In the genomic region with DNA sequence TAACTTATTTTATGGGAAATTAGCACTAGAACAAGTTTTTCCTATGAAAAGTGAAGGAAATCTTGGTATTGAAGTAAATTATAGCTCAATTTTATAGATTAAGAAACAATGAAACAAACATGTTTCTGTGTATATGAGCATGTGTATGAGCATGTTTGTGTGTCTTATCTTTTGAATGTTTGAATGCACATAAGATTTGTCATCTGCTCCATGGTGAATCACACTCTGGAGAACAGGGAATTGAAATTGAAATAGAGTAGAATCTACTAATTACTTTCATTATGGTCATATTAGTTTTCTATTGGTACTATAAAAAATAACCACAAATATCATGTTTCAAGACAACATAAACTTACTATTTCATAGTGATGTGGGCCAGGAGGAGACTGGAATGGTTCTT, we compare ENCODE assay signal across 17 cellular contexts.
DNase-seq lines count a peak whose midpoint lies in the region; ATAC-seq and TF ChIP-seq lines count a peak whose summit lies in the region.
"Had no signal": no experiment of that assay in that cellular context is flagged by ENCODE, and none has a peak within 500 bp of the region (broad histone marks: within the 10 kb centered on the region; RNA-seq: fewer than 3 reads in every experiment).

No MANE protein-coding gene starts in this region.

- in situ Hi-C loops in GM23248 (cut with MboI) = no loop called here

- POLR2A ChIA-PET in PC-3 (lab: Charles Lee; ENCODE audit: unreplicated experiment) = no interaction called here

- H3K9me3 ChIP-seq in GM23248 (ENCODE audit: low read depth) = no peaks in the 10 kb centered on the region
- H3K9me3 ChIP-seq in PC-3 (ENCODE audit: low read length) = no peaks in the 10 kb centered on the region
- no peaks in the 10 kb centered on the region for H3K9me3 ChIP-seq in smooth muscle cell (replicated peaks; ENCODE audit: low read depth)
- H3K9me3 ChIP-seq: BLaER1 treated with 17β-estradiol and CSF1 and Interleukin-3, amounts not matched to agents 10 nM and 100 nM had no signal

- no peaks in the 10 kb centered on the region for H4K20me1 ChIP-seq in GM23248 (ENCODE audit: insufficient read depth)
- no peaks in the 10 kb centered on the region for H4K20me1 ChIP-seq in PC-3 (ENCODE audit: low read length)
- H4K20me1 ChIP-seq in smooth muscle cell (ENCODE audit: low read depth) = no peaks in the 10 kb centered on the region
- H4K20me1 ChIP-seq: BLaER1 treated with 17β-estradiol and CSF1 and Interleukin-3, amounts not matched to agents 10 nM and 100 nM had no signal

- H3K9ac ChIP-seq in GM23248 (peak overlapping the region; percentile 51), PC-3 (ENCODE audit: low read length) (no peak overlapping the region), smooth muscle cell (ENCODE audit: low read depth) (no peak overlapping the region)
- H3K9ac ChIP-seq: BLaER1 treated with 17β-estradiol and CSF1 and Interleukin-3, amounts not matched to agents 10 nM and 100 nM had no signal

- H3F3A ChIP-seq in GM23248 (ENCODE audit: insufficient read depth) (peaks cover 33% of the 10 kb centered on the region), PC-3 (ENCODE audit: low read length, unreplicated experiment) (no peaks in the 10 kb centered on the region), smooth muscle cell (ENCODE audit: low read depth) (no peaks in the 10 kb centered on the region)

- no TSS peak for BruUV-seq in PC-3 (replicated peaks; lab: Mats Ljungman, UMichigan)

- H3K36me3 ChIP-seq in GM23248 (ENCODE audit: low read depth) (no peaks in the 10 kb centered on the region), PC-3 (ENCODE audit: low read depth, low read length) (no peaks in the 10 kb centered on the region), smooth muscle cell (ENCODE audit: low read depth) (no peaks in the 10 kb centered on the region)
- H3K36me3 ChIP-seq: BLaER1 treated with 17β-estradiol and CSF1 and Interleukin-3, amounts not matched to agents 10 nM and 100 nM had no signal

- no peak for TF ChIP-seq CTCF in PC-3 (conservative IDR thresholded peaks at IDR 0.05; ENCODE audit: low read depth, low read length)
- no peak for TF ChIP-seq CTCF in epithelial cell of esophagus (IDR thresholded peaks at IDR 0.05; ENCODE audit: insufficient read depth, low read depth, low read length, missing control alignments)
- TF ChIP-seq CTCF in smooth muscle cell (IDR thresholded peaks at IDR 0.05; ENCODE audit: borderline replicate concordance, insufficient read depth, poor library complexity, severe bottlenecking) = no peak

- H3K27ac ChIP-seq in GM23248 (peak overlapping the region; percentile 60), PC-3 (ENCODE audit: low read length) (no peak overlapping the region), smooth muscle cell (ENCODE audit: low read depth) (peak overlapping the region; percentile 6)
- H3K27ac ChIP-seq: BLaER1 treated with 17β-estradiol and CSF1 and Interleukin-3, amounts not matched to agents 10 nM and 100 nM had no signal

- H3K4me2 ChIP-seq in GM23248 (ENCODE audit: unreplicated experiment) (peak overlapping the region; percentile 83), PC-3 (ENCODE audit: low read length) (no peak overlapping the region), smooth muscle cell (peak overlapping the region; percentile 23)
- H3K4me2 ChIP-seq: BLaER1 treated with 17β-estradiol and CSF1 and Interleukin-3, amounts not matched to agents 10 nM and 100 nM had no signal

- H3K4me3 ChIP-seq in GM23248 = peak overlapping the region; percentile 56
- no peak overlapping the region for H3K4me3 ChIP-seq in PC-3 (ENCODE audit: low read length)
- H3K4me3 ChIP-seq in epithelial cell of esophagus (ENCODE audit: low read length) = no peak overlapping the region
- H3K4me3 ChIP-seq in smooth muscle cell = no peak overlapping the region
- H3K4me3 ChIP-seq: BLaER1 treated with 17β-estradiol and CSF1 and Interleukin-3, amounts not matched to agents 10 nM and 100 nM had no signal

- intact Hi-C loops in PC-3 (cut with micrococcal nuclease) = loop anchor here (10.0 kb wide), 1 partner anchor 222 kb away; no protein-coding TSS in a partner anchor

- no peaks in the 10 kb centered on the region for H3K27me3 ChIP-seq in GM23248 (replicated peaks; ENCODE audit: insufficient read depth)
- no peaks in the 10 kb centered on the region for H3K27me3 ChIP-seq in PC-3 (ENCODE audit: low read length)
- H3K27me3 ChIP-seq in smooth muscle cell (ENCODE audit: low read depth) = no peaks in the 10 kb centered on the region
- H3K27me3 ChIP-seq: BLaER1 treated with 17β-estradiol and CSF1 and Interleukin-3, amounts not matched to agents 10 nM and 100 nM had no signal

- H2AFZ ChIP-seq in GM23248 (peak overlapping the region; percentile 45), PC-3 (ENCODE audit: low read length) (no peak overlapping the region), smooth muscle cell (ENCODE audit: low read depth) (no peak overlapping the region)

- CTCF ChIA-PET in PC-3 (lab: Charles Lee) = interaction anchor here (0.7 kb wide), 1 partner anchor 112 kb away, joined by 4 read pairs; no protein-coding TSS in a partner anchor

- ATAC-seq in PC-3 (no peak), GM21717 (IDR thresholded peaks at IDR 0.05; ENCODE audit: unreplicated experiment) (no peak), HG03442 (IDR thresholded peaks at IDR 0.05; ENCODE audit: unreplicated experiment) (no peak), GM21447 (IDR thresholded peaks at IDR 0.05; ENCODE audit: unreplicated experiment) (no peak)
- ATAC-seq: CD8-positive, alpha-beta T cell; HCT116; SK-N-SH treated with all-trans-retinoic acid at 6 μM for 48 hours had no signal

- H3K79me2 ChIP-seq in GM23248 (ENCODE audit: insufficient read depth) = no peaks in the 10 kb centered on the region
- no peaks in the 10 kb centered on the region for H3K79me2 ChIP-seq in PC-3 (ENCODE audit: low read length)
- H3K79me2 ChIP-seq in smooth muscle cell (ENCODE audit: low read depth) = no peaks in the 10 kb centered on the region

- peaks cover 42% of the 10 kb centered on the region for H3K4me1 ChIP-seq in GM23248 (ENCODE audit: insufficient read depth)
- peaks cover 28% of the 10 kb centered on the region for H3K4me1 ChIP-seq in PC-3 (ENCODE audit: insufficient read depth, low read length)
- H3K4me1 ChIP-seq in smooth muscle cell (ENCODE audit: low read depth) = no peaks in the 10 kb centered on the region
- H3K4me1 ChIP-seq: BLaER1 treated with 17β-estradiol and CSF1 and Interleukin-3, amounts not matched to agents 10 nM and 100 nM had no signal

- H3K9me2 ChIP-seq in GM23248 (ENCODE audit: insufficient read depth) (no peaks in the 10 kb centered on the region), PC-3 (replicated peaks; ENCODE audit: low read length) (no peaks in the 10 kb centered on the region)

- DNase-seq in GM23248 = peak; percentile 42
- peak; percentile 21 for DNase-seq in PC-3
- DNase-seq in epithelial cell of esophagus (ENCODE audit: low read depth) = peak; percentile 64
- DNase-seq in smooth muscle cell (lab: John Stamatoyannopoulos, UW; ENCODE audit: unreplicated experiment) = no peak
- DNase-seq: CD8-positive, alpha-beta T cell; NCI-H1105; NCI-H2081 treated with DMSO at 0.1 percent for 48 hours; NCI-H510A treated with DMSO at 0.1 percent for 48 hours; NCI-H774; OCI-M1; SHP77 treated with DMSO at 0.1 percent for 48 hours had no signal
